18 cellular contexts compared by ENCODE assay signal in the genomic region with DNA sequence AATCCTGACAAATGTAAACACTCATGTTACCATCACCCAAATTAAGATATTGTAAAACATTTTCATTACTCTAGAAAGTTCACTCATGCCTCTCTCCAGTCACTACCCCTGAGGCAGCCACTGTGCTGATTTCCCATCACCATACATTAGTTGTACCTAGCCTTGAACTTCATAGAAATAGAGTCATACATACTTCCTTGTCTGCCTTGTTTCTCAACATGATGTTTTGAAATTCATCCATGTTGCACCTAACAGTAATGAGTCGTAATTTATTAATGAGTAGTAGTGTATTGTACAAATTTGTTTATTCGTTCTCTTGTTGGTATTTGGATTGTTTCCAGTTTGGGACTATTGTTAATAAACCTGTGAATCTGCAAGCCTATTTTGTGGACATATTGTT.
"Had no signal": no experiment of that assay in that cellular context is flagged by ENCODE, and none has a peak within 500 bp of the region (broad histone marks: within the 10 kb centered on the region; RNA-seq: fewer than 3 reads in every experiment).

No MANE protein-coding gene starts in this region.

- H3K27me3 Mint-ChIP-seq: naive thymus-derived CD4-positive, alpha-beta T cell had no signal

- H3K4me3 Mint-ChIP-seq: naive thymus-derived CD4-positive, alpha-beta T cell; nephron progenitor cell had no signal

- H3K4me3 ChIP-seq: dorsolateral prefrontal cortex, hepatocyte, left ventricle myocardium inferior, lung, ovary had no signal

- H3K27me3 ChIP-seq: dorsolateral prefrontal cortex, hepatocyte, ovary had no signal

- H3K9me3 ChIP-seq: ovary had no signal

- H3K27ac ChIP-seq: dorsolateral prefrontal cortex, hepatocyte, left ventricle myocardium inferior, ovary had no signal

- H3K4me1 ChIP-seq: left ventricle myocardium inferior had no signal

- H3K27ac Mint-ChIP-seq: nephron progenitor cell had no signal

- ATAC-seq: left cardiac atrium; naive thymus-derived CD4-positive, alpha-beta T cell; right cardiac atrium had no signal

- H3K36me3 ChIP-seq: ovary had no signal

- DNase-seq: cortex of kidney; dorsolateral prefrontal cortex; erythroblast; foreskin melanocyte; head of caudate nucleus; kidney; left cardiac atrium; left ventricle myocardium inferior; mesendoderm; naive thymus-derived CD4-positive, alpha-beta T cell; nephron progenitor cell; ovary; right cardiac atrium; small intestine; stimulated activated CD4-positive, alpha-beta T cell treated with anti-CD3 and anti-CD28 coated beads, Interleukin-2, amount 100 ng/mL, for 48 hours; stimulated activated naive CD4-positive, alpha-beta T cell treated with Interleukin-2 at 50 U/mL for 16 hours had no signal
